10 cellular contexts compared by ENCODE assay signal in genomic region chr9:129068110-129068509, GRCh38. TPM values are rescaled to one million over a fixed set of nuclear protein-coding genes. Genes with fewer than 3 reads are reported as not detected.
DNase-seq lines count a peak whose midpoint lies in the region; ATAC-seq and TF ChIP-seq lines count a peak whose summit lies in the region.
"Had no signal": no experiment of that assay in that cellular context is flagged by ENCODE, and none has a peak within 500 bp of the region (broad histone marks: within the 10 kb centered on the region; RNA-seq: fewer than 3 reads in every experiment).

No MANE protein-coding gene starts in this region.

- H3K27me3 Mint-ChIP-seq in activated CD8-positive, alpha-beta memory T cell treated with anti-CD3 and anti-CD28 coated beads, Interleukin-2, amount 10 ng/mL, durations not matched to agents 7 days and 5 days = no peaks in the 10 kb centered on the region
- no peaks in the 10 kb centered on the region for H3K27me3 Mint-ChIP-seq in activated CD8-positive, alpha-beta T cell treated with anti-CD3 and anti-CD28 coated beads, Interleukin-2, amount 10 ng/mL, durations not matched to agents 7 days and 5 days (ENCODE audit: low read depth)
- no peaks in the 10 kb centered on the region for H3K27me3 Mint-ChIP-seq in natural killer cell (ENCODE audit: low read depth in 2 of 2)

- H3K27ac Mint-ChIP-seq in activated CD8-positive, alpha-beta memory T cell treated with anti-CD3 and anti-CD28 coated beads, Interleukin-2, amount 10 ng/mL, durations not matched to agents 7 days and 5 days = peak overlapping the region; percentile 79
- H3K27ac Mint-ChIP-seq in activated CD8-positive, alpha-beta T cell treated with anti-CD3 and anti-CD28 coated beads, Interleukin-2, amount 10 ng/mL, durations not matched to agents 7 days and 5 days = peak overlapping the region; percentile 88
- peak overlapping the region; percentile 87 to 94 for H3K27ac Mint-ChIP-seq in natural killer cell

- intact Hi-C loops in natural killer cell (cut with micrococcal nuclease) = no loop called here

- DNase-seq in activated CD8-positive, alpha-beta memory T cell treated with anti-CD3 and anti-CD28 coated beads, Interleukin-2, amount 10 ng/mL, durations not matched to agents 7 days and 5 days = no peak
- no peak for DNase-seq in activated CD8-positive, alpha-beta memory T cell treated with anti-CD3 and anti-CD28 coated beads for 24 hours
- DNase-seq in activated CD8-positive, alpha-beta T cell treated with anti-CD3 and anti-CD28 coated beads, Interleukin-2, amount 10 ng/mL, durations not matched to agents 7 days and 5 days = no peak
- DNase-seq in natural killer cell (no peak), AG08396 (ENCODE audit: low spot score) (no peak)
- DNase-seq: islet precursor cell, Kasumi-1, NCI-H146, NCI-H446 had no signal

- POLR2A ChIA-PET in activated CD8-positive, alpha-beta T cell treated with anti-CD3 and anti-CD28 coated beads, Interleukin-2, amount 10 ng/mL, durations not matched to agents 7 days and 5 days (lab: Charles Lee) = interaction anchor here (1.8 kb wide), 1 partner anchor 20 kb away, joined by 3 read pairs; no protein-coding TSS in a partner anchor

- no peak for ATAC-seq in activated CD8-positive, alpha-beta memory T cell treated with anti-CD3 and anti-CD28 coated beads, Interleukin-2, amount 10 ng/mL, durations not matched to agents 7 days and 5 days
- ATAC-seq in activated CD8-positive, alpha-beta T cell treated with anti-CD3 and anti-CD28 coated beads, Interleukin-2, amount 10 ng/mL, durations not matched to agents 7 days and 5 days = no peak
- no peak for ATAC-seq in natural killer cell
- ATAC-seq in HG02642 (IDR thresholded peaks at IDR 0.05; ENCODE audit: poor library complexity, unreplicated experiment) = no peak

- H3K4me3 Mint-ChIP-seq in activated CD8-positive, alpha-beta memory T cell treated with anti-CD3 and anti-CD28 coated beads, Interleukin-2, amount 10 ng/mL, durations not matched to agents 7 days and 5 days = no peak overlapping the region
- H3K4me3 Mint-ChIP-seq in activated CD8-positive, alpha-beta T cell treated with anti-CD3 and anti-CD28 coated beads, Interleukin-2, amount 10 ng/mL, durations not matched to agents 7 days and 5 days = peak overlapping the region; percentile 63
- H3K4me3 Mint-ChIP-seq in natural killer cell = no peak overlapping the region

- no peak for TF ChIP-seq CTCF in natural killer cell (IDR thresholded peaks at IDR 0.05)

- peaks cover 37% of the 10 kb centered on the region for H3K4me1 Mint-ChIP-seq in activated CD8-positive, alpha-beta memory T cell treated with anti-CD3 and anti-CD28 coated beads, Interleukin-2, amount 10 ng/mL, durations not matched to agents 7 days and 5 days
- peaks cover 45% of the 10 kb centered on the region for H3K4me1 Mint-ChIP-seq in activated CD8-positive, alpha-beta T cell treated with anti-CD3 and anti-CD28 coated beads, Interleukin-2, amount 10 ng/mL, durations not matched to agents 7 days and 5 days (ENCODE audit: low read depth)
- H3K4me1 Mint-ChIP-seq in natural killer cell = peaks cover 17 to 25% of the 10 kb centered on the region in 2 donors

- peaks cover 9% of the 10 kb centered on the region for H3K36me3 Mint-ChIP-seq in activated CD8-positive, alpha-beta memory T cell treated with anti-CD3 and anti-CD28 coated beads, Interleukin-2, amount 10 ng/mL, durations not matched to agents 7 days and 5 days
- peaks cover 35% of the 10 kb centered on the region for H3K36me3 Mint-ChIP-seq in activated CD8-positive, alpha-beta T cell treated with anti-CD3 and anti-CD28 coated beads, Interleukin-2, amount 10 ng/mL, durations not matched to agents 7 days and 5 days (ENCODE audit: low read depth)
- no peaks in the 10 kb centered on the region for H3K36me3 Mint-ChIP-seq in natural killer cell

- CTCF ChIA-PET in activated CD8-positive, alpha-beta memory T cell treated with anti-CD3 and anti-CD28 coated beads, Interleukin-2, amount 10 ng/mL, durations not matched to agents 7 days and 5 days (lab: Charles Lee) = interaction anchor here (1.0 kb wide), 1 partner anchor 9 kb away, joined by 3 read pairs; no protein-coding TSS in a partner anchor
- CTCF ChIA-PET in activated CD8-positive, alpha-beta T cell treated with anti-CD3 and anti-CD28 coated beads, Interleukin-2, amount 10 ng/mL, durations not matched to agents 7 days and 5 days (lab: Charles Lee) = interaction anchor here (1.4 to 1.8 kb wide), 3 partner anchors 38 to 250 kb away, joined by 4 to 5 read pairs (median 4); partner anchors contain the start of gene ENDOG

- H3K9me3 Mint-ChIP-seq in activated CD8-positive, alpha-beta memory T cell treated with anti-CD3 and anti-CD28 coated beads, Interleukin-2, amount 10 ng/mL, durations not matched to agents 7 days and 5 days (ENCODE audit: low read depth) = no peaks in the 10 kb centered on the region
- no peaks in the 10 kb centered on the region for H3K9me3 Mint-ChIP-seq in activated CD8-positive, alpha-beta T cell treated with anti-CD3 and anti-CD28 coated beads, Interleukin-2, amount 10 ng/mL, durations not matched to agents 7 days and 5 days (ENCODE audit: insufficient read depth)
- H3K9me3 Mint-ChIP-seq in natural killer cell = no peaks in the 10 kb centered on the region

RNA-seq across cellular contexts. Expression of gene DOLPP1, which starts 12.8 kb away (rescaled TPM):
- 10 to 100 TPM; 18.5 to 23.7 TPM for total RNA-seq in activated CD8-positive, alpha-beta memory T cell treated with anti-CD3 and anti-CD28 coated beads, Interleukin-2, amount 10 ng/mL, durations not matched to agents 7 days and 5 days
- total RNA-seq in activated CD8-positive, alpha-beta T cell treated with anti-CD3 and anti-CD28 coated beads, Interleukin-2, amount 10 ng/mL, durations not matched to agents 7 days and 5 days = 10 to 100 TPM; 15.9 to 18.8 TPM
- total RNA-seq in natural killer cell = 10 to 100 TPM in 1 of 3 donors, 1 to 10 TPM in 2; 7.5 to 11.6 (median 7.8) TPM

RNA-seq across cellular contexts. Expression of gene MIGA2, which starts 31.7 kb away (rescaled TPM):
- total RNA-seq in activated CD8-positive, alpha-beta memory T cell treated with anti-CD3 and anti-CD28 coated beads, Interleukin-2, amount 10 ng/mL, durations not matched to agents 7 days and 5 days = 10 to 100 TPM; 39.3 to 51.3 TPM
- total RNA-seq in activated CD8-positive, alpha-beta T cell treated with anti-CD3 and anti-CD28 coated beads, Interleukin-2, amount 10 ng/mL, durations not matched to agents 7 days and 5 days = 10 to 100 TPM; 38.3 to 45.6 TPM
- total RNA-seq in natural killer cell = 10 to 100 TPM; 67.3 to 77.9 (median 73.9) TPM

RNA-seq across cellular contexts. Expression of gene SH3GLB2, which starts 40.0 kb away (rescaled TPM):
- 10 to 100 TPM; 76.8 to 93.4 TPM for total RNA-seq in activated CD8-positive, alpha-beta memory T cell treated with anti-CD3 and anti-CD28 coated beads, Interleukin-2, amount 10 ng/mL, durations not matched to agents 7 days and 5 days
- 100 to 1,000 TPM; 107 to 109 TPM for total RNA-seq in activated CD8-positive, alpha-beta T cell treated with anti-CD3 and anti-CD28 coated beads, Interleukin-2, amount 10 ng/mL, durations not matched to agents 7 days and 5 days
- 10 to 100 TPM; 50.3 to 67.1 (median 65.4) TPM for total RNA-seq in natural killer cell

RNA-seq across cellular contexts. Expression of gene CRAT, which starts 42.5 kb away (rescaled TPM):
- 10 to 100 TPM; 14.1 to 17.6 TPM for total RNA-seq in activated CD8-positive, alpha-beta memory T cell treated with anti-CD3 and anti-CD28 coated beads, Interleukin-2, amount 10 ng/mL, durations not matched to agents 7 days and 5 days
- 10 to 100 TPM; 21.9 to 22.2 TPM for total RNA-seq in activated CD8-positive, alpha-beta T cell treated with anti-CD3 and anti-CD28 coated beads, Interleukin-2, amount 10 ng/mL, durations not matched to agents 7 days and 5 days
- total RNA-seq in natural killer cell = 10 to 100 TPM; 13.5 to 13.8 (median 13.8) TPM

RNA-seq across cellular contexts. Expression of gene PTPA, which starts 43.1 kb away (rescaled TPM):
- 100 to 1,000 TPM; 115 to 129 TPM for total RNA-seq in activated CD8-positive, alpha-beta memory T cell treated with anti-CD3 and anti-CD28 coated beads, Interleukin-2, amount 10 ng/mL, durations not matched to agents 7 days and 5 days
- total RNA-seq in activated CD8-positive, alpha-beta T cell treated with anti-CD3 and anti-CD28 coated beads, Interleukin-2, amount 10 ng/mL, durations not matched to agents 7 days and 5 days = 100 to 1,000 TPM; 114 to 125 TPM
- 10 to 100 TPM; 63.2 to 69.4 (median 64.9) TPM for total RNA-seq in natural killer cell
